8 cellular contexts compared by ENCODE assay signal in genomic region chr1:12436345-12436658, GRCh38.
DNase-seq lines count a peak whose midpoint lies in the region; ATAC-seq and TF ChIP-seq lines count a peak whose summit lies in the region.

No MANE protein-coding gene starts in this region.

- 81 to 88% methylated on average over 2 of the region's 2 CpGs for WGBS in thyroid gland, 2 donors

- POLR2A ChIA-PET in activated CD4-positive, alpha-beta memory T cell treated with anti-CD3 and anti-CD28 coated beads, Interleukin-2, amount 10 ng/mL, durations not matched to agents 7 days and 5 days (lab: Charles Lee), result interaction anchor here (0.9 to 4.9 kb wide), 12 partner anchors 11 to 181 kb away, joined by 3 to 30 read pairs (median 10); partner anchors contain the start of gene DHRS3

- no peak for TF ChIP-seq CTCF in thyroid gland (IDR thresholded peaks at IDR 0.05)

- no peak for ATAC-seq in activated T-cell treated with anti-CD3 and anti-CD28 coated beads, Interleukin-2, amount 50 U/mL, for 72 hours (replicated peaks in 1 of 2)

- intact Hi-C loops in thyroid gland (cut with DNase I), result no loop called here

- CTCF ChIA-PET in activated CD4-positive, alpha-beta memory T cell treated with anti-CD3 and anti-CD28 coated beads, Interleukin-2, amount 10 ng/mL, durations not matched to agents 7 days and 5 days (lab: Charles Lee), result no interaction called here

- H3K4me1 ChIP-seq in thyroid gland, result peaks cover 32 to 52% of the 10 kb centered on the region in 2 donors

- no peaks in the 10 kb centered on the region for H3K9me3 Mint-ChIP-seq in activated T-cell treated with anti-CD3 and anti-CD28 coated beads, Interleukin-2, amount 50 U/mL, for 72 hours
- peaks cover 6% of the 10 kb centered on the region for H3K9me3 Mint-ChIP-seq in activated CD4-positive, alpha-beta memory T cell treated with anti-CD3 and anti-CD28 coated beads, Interleukin-2, amount 10 ng/mL, durations not matched to agents 7 days and 5 days

- TF ChIP-seq POLR2A in thyroid gland (IDR thresholded peaks at IDR 0.05), result no peak

- H3K36me3 ChIP-seq in thyroid gland, result no peaks in the 10 kb centered on the region

- no peaks in the 10 kb centered on the region for H3K27me3 ChIP-seq in thyroid gland

- peaks cover 79% of the 10 kb centered on the region for H3K4me1 Mint-ChIP-seq in activated T-cell treated with anti-CD3 and anti-CD28 coated beads, Interleukin-2, amount 50 U/mL, for 72 hours (ENCODE audit: low read depth)
- peaks cover 76% of the 10 kb centered on the region for H3K4me1 Mint-ChIP-seq in activated CD4-positive, alpha-beta memory T cell treated with anti-CD3 and anti-CD28 coated beads, Interleukin-2, amount 10 ng/mL, durations not matched to agents 7 days and 5 days

- peak overlapping the region in 2 of 3 donors; percentile 79 to 88 for H3K27ac ChIP-seq in thyroid gland

- no peaks in the 10 kb centered on the region for H3K9me3 ChIP-seq in thyroid gland

- H3K36me3 Mint-ChIP-seq in activated T-cell treated with anti-CD3 and anti-CD28 coated beads, Interleukin-2, amount 50 U/mL, for 72 hours (ENCODE audit: insufficient read depth in 2 of 2), result peaks cover 12 to 23% of the 10 kb centered on the region in 2 donors
- peaks cover 45% of the 10 kb centered on the region for H3K36me3 Mint-ChIP-seq in activated CD4-positive, alpha-beta memory T cell treated with anti-CD3 and anti-CD28 coated beads, Interleukin-2, amount 10 ng/mL, durations not matched to agents 7 days and 5 days (ENCODE audit: low read depth)

- no peak overlapping the region for H3K4me3 ChIP-seq in thyroid gland (replicated peaks in 1 of 3)

- peak overlapping the region; percentile 74 to 89 for H3K4me3 Mint-ChIP-seq in activated T-cell treated with anti-CD3 and anti-CD28 coated beads, Interleukin-2, amount 50 U/mL, for 72 hours
- H3K4me3 Mint-ChIP-seq in activated CD4-positive, alpha-beta memory T cell treated with anti-CD3 and anti-CD28 coated beads, Interleukin-2, amount 10 ng/mL, durations not matched to agents 7 days and 5 days, result peak overlapping the region; percentile 15

- DNase-seq in activated T-cell treated with anti-CD3 and anti-CD28 coated beads, Interleukin-2, amount 50 U/mL, for 72 hours, result peak in 1 of 2 donors; percentile 16
- DNase-seq in activated T-cell treated with anti-CD3 and anti-CD28 coated beads for 4 hours (no peak), left kidney (ENCODE audit: low read depth, low spot score) (peak; percentile 36), thyroid gland (no peak), COLO829 (ENCODE audit: low spot score) (no peak), AG08396 (ENCODE audit: low spot score) (no peak), NCI-H446 (lab: John Stamatoyannopoulos, UW) (no peak)
- no peak for DNase-seq in activated CD4-positive, alpha-beta memory T cell treated with anti-CD3 and anti-CD28 coated beads, Interleukin-2, amount 10 ng/mL, durations not matched to agents 7 days and 5 days

- H3K27me3 Mint-ChIP-seq in activated T-cell treated with anti-CD3 and anti-CD28 coated beads, Interleukin-2, amount 50 U/mL, for 72 hours (ENCODE audit: low read depth), result no peaks in the 10 kb centered on the region
- peaks cover 7% of the 10 kb centered on the region for H3K27me3 Mint-ChIP-seq in activated CD4-positive, alpha-beta memory T cell treated with anti-CD3 and anti-CD28 coated beads, Interleukin-2, amount 10 ng/mL, durations not matched to agents 7 days and 5 days

- peak overlapping the region; percentile 35 for H3K27ac Mint-ChIP-seq in activated T-cell treated with anti-CD3 and anti-CD28 coated beads, Interleukin-2, amount 50 U/mL, for 72 hours
- peak overlapping the region; percentile 79 for H3K27ac Mint-ChIP-seq in activated CD4-positive, alpha-beta memory T cell treated with anti-CD3 and anti-CD28 coated beads, Interleukin-2, amount 10 ng/mL, durations not matched to agents 7 days and 5 days
